13 cellular contexts compared by ENCODE assay signal in genomic region chr2:88074854-88075292, GRCh38. TPM values are rescaled to one million over a fixed set of nuclear protein-coding genes. Genes with fewer than 3 reads are reported as not detected.
A peak's percentile ranks its signal among the peaks of the same experiment; 100 is the strongest.
DNase-seq lines count a peak whose midpoint lies in the region; ATAC-seq and TF ChIP-seq lines count a peak whose summit lies in the region.
"Had no signal": no experiment of that assay in that cellular context is flagged by ENCODE, and none has a peak within 500 bp of the region (broad histone marks: within the 10 kb centered on the region; RNA-seq: fewer than 3 reads in every experiment).

No MANE protein-coding gene starts in this region.

- CTCF ChIA-PET in activated CD4-positive, alpha-beta memory T cell treated with anti-CD3 and anti-CD28 coated beads for 36 hours (lab: Charles Lee): interaction anchor here (1.5 kb wide), 1 partner anchor 15 kb away, joined by 6 read pairs; no protein-coding TSS in a partner anchor

- peak; percentile 77 to 88 for ATAC-seq in lower lobe of right lung
- no peak for ATAC-seq in HG03520 (IDR thresholded peaks at IDR 0.05; ENCODE audit: unreplicated experiment)
- ATAC-seq in GM18870 (IDR thresholded peaks at IDR 0.05; ENCODE audit: unreplicated experiment): no peak

- TF ChIP-seq POLR2A in breast epithelium (IDR thresholded peaks at IDR 0.05): no peak

- H3K4me1 ChIP-seq in breast epithelium: no peaks in the 10 kb centered on the region
- H3K4me1 ChIP-seq in lower lobe of right lung: peaks cover 5% of the 10 kb centered on the region
- H3K4me1 ChIP-seq: adrenal gland had no signal

- no peak for TF ChIP-seq CTCF in breast epithelium (IDR thresholded peaks at IDR 0.05)
- no peak for TF ChIP-seq CTCF in lower lobe of right lung (IDR thresholded peaks at IDR 0.05)

- no peaks in the 10 kb centered on the region for H3K27me3 ChIP-seq in breast epithelium
- H3K27me3 ChIP-seq in lower lobe of right lung (ENCODE audit: low read depth): no peaks in the 10 kb centered on the region

- no peak overlapping the region for H3K4me3 ChIP-seq in breast epithelium
- H3K4me3 ChIP-seq in lower lobe of right lung: no peak overlapping the region
- H3K4me3 ChIP-seq: adrenal gland had no signal

- POLR2A ChIA-PET in activated CD4-positive, alpha-beta memory T cell treated with anti-CD3 and anti-CD28 coated beads for 36 hours (lab: Charles Lee): no interaction called here

- H3K9me3 ChIP-seq in breast epithelium (no peaks in the 10 kb centered on the region), lower lobe of right lung (no peaks in the 10 kb centered on the region)
- H3K9me3 ChIP-seq: adrenal gland had no signal

- H3K4me1 Mint-ChIP-seq in activated CD4-positive, alpha-beta memory T cell treated with anti-CD3 and anti-CD28 coated beads for 36 hours (ENCODE audit: low read depth): no peaks in the 10 kb centered on the region

- H3K36me3 Mint-ChIP-seq in activated CD4-positive, alpha-beta memory T cell treated with anti-CD3 and anti-CD28 coated beads for 36 hours: no peaks in the 10 kb centered on the region

- no peaks in the 10 kb centered on the region for H3K27me3 Mint-ChIP-seq in activated CD4-positive, alpha-beta memory T cell treated with anti-CD3 and anti-CD28 coated beads for 36 hours

- H3K36me3 ChIP-seq in breast epithelium: no peaks in the 10 kb centered on the region
- no peaks in the 10 kb centered on the region for H3K36me3 ChIP-seq in lower lobe of right lung
- H3K36me3 ChIP-seq: adrenal gland had no signal

- no peak overlapping the region for H3K4me3 Mint-ChIP-seq in activated CD4-positive, alpha-beta memory T cell treated with anti-CD3 and anti-CD28 coated beads for 36 hours

- no peak overlapping the region for H3K27ac Mint-ChIP-seq in activated CD4-positive, alpha-beta memory T cell treated with anti-CD3 and anti-CD28 coated beads for 36 hours

- H3K9me3 Mint-ChIP-seq in activated CD4-positive, alpha-beta memory T cell treated with anti-CD3 and anti-CD28 coated beads for 36 hours: no peaks in the 10 kb centered on the region

- intact Hi-C loops in breast epithelium (cut with DNase I; ENCODE audit: low total_unique reads) (no loop called here), lower lobe of right lung (cut with DNase I) (no loop called here)
- intact Hi-C loops in activated CD4-positive, alpha-beta memory T cell treated with anti-CD3 and anti-CD28 coated beads for 36 hours (cut with micrococcal nuclease): no loop called here

- DNase-seq in CD1c-positive myeloid dendritic cell (ENCODE audit: extremely low spot score) (peak; percentile 21), NCI-H524 treated with DMSO at 0.1 percent for 48 hours (lab: John Stamatoyannopoulos, UW) (peak; percentile 44), breast epithelium (ENCODE audit: low spot score in 2 of 2) (no peak), lower lobe of right lung (no peak), ecto neural progenitor cell (ENCODE audit: low spot score) (no peak)
- no peak for DNase-seq in activated CD4-positive, alpha-beta memory T cell treated with anti-CD3 and anti-CD28 coated beads for 36 hours
- DNase-seq: adrenal gland, erythroblast, NCI-H526, T-helper 9 cell had no signal

- H3K27ac ChIP-seq in breast epithelium: peak overlapping the region; percentile 14 to 65
- H3K27ac ChIP-seq in lower lobe of right lung: no peak overlapping the region
- H3K27ac ChIP-seq: adrenal gland had no signal

RNA-seq across cellular contexts. Expression of gene SMYD1, which starts 7.2 kb away (rescaled TPM):
- 1 to 10 TPM in 1 of 3 donors, under 1 TPM in 1, not detected in 1; 0.29 to 3.3 TPM for total RNA-seq in breast epithelium
- not detected for total RNA-seq in lower lobe of right lung
- total RNA-seq in activated CD4-positive, alpha-beta memory T cell treated with anti-CD3 and anti-CD28 coated beads for 36 hours: not detected
- total RNA-seq: mesenteric fat pad had no signal

RNA-seq across cellular contexts. Expression of gene KRCC1, which starts 19.3 kb away (rescaled TPM):
- total RNA-seq in breast epithelium: 10 to 100 TPM; 34.1 to 44.8 (median 39.2) TPM
- total RNA-seq in lower lobe of right lung: 24.7 TPM
- total RNA-seq in activated CD4-positive, alpha-beta memory T cell treated with anti-CD3 and anti-CD28 coated beads for 36 hours: 10 to 100 TPM; 10.6 to 11.0 TPM

RNA-seq across cellular contexts. Expression of gene FABP1, which starts 53.0 kb away (rescaled TPM):
- 10 to 100 TPM in 1 of 3 donors, not detected in 2; 20.0 TPM for total RNA-seq in breast epithelium
- not detected for total RNA-seq in lower lobe of right lung
- not detected for total RNA-seq in activated CD4-positive, alpha-beta memory T cell treated with anti-CD3 and anti-CD28 coated beads for 36 hours

RNA-seq across cellular contexts. Expression of gene RNU2-63P, which starts 58.5 kb away (rescaled TPM):
- total RNA-seq in breast epithelium: not detected
- total RNA-seq in lower lobe of right lung: not detected
- total RNA-seq in activated CD4-positive, alpha-beta memory T cell treated with anti-CD3 and anti-CD28 coated beads for 36 hours: 10 to 100 TPM; 14.4 to 25.7 TPM

Comparison
In these comparisons a context has a peak if more than half of its experiments do, and no peak if none do; other contexts are left out.
1. DNase-seq: peak in CD1c-positive myeloid dendritic cell (single experiment) and NCI-H524 treated with DMSO at 0.1 percent for 48 hours (single experiment); none in breast epithelium (0 of 2), lower lobe of right lung (single experiment), activated CD4-positive, alpha-beta memory T cell treated with anti-CD3 and anti-CD28 coated beads for 36 hours (single experiment) and ecto neural progenitor cell (single experiment).
2. ATAC-seq: peak in lower lobe of right lung (2 of 2); none in HG03520 (single experiment) and GM18870 (single experiment).